8 cellular contexts compared by ENCODE assay signal in genomic region chr1:26378088-26378878, GRCh38. TPM values are rescaled to one million over a fixed set of nuclear protein-coding genes. Genes with fewer than 3 reads are reported as not detected.
DNase-seq lines count a peak whose midpoint lies in the region; ATAC-seq, FAIRE-seq and TF ChIP-seq lines count a peak whose summit lies in the region.

No MANE protein-coding gene starts in this region.

- no peak for TF ChIP-seq CTCF in kidney (IDR thresholded peaks at IDR 0.05; ENCODE audit: borderline replicate concordance, extremely low read depth, insufficient read depth)

- H3K4me1 ChIP-seq in kidney (ENCODE audit: control insufficient read depth in 1 of 2, insufficient read depth in 1 of 2, low read depth in 1 of 2, low read length in 2 of 2): no peaks in the 10 kb centered on the region

- H3K9ac ChIP-seq in kidney (ENCODE audit: low read length in 2 of 2): no peak overlapping the region

- no peaks in the 10 kb centered on the region for H3K36me3 ChIP-seq in kidney (ENCODE audit: control insufficient read depth in 1 of 2, insufficient read depth in 2 of 2, low read length in 2 of 2)

- no peak overlapping the region for H3K27ac ChIP-seq in kidney (ENCODE audit: low read depth in 2 of 2, low read length in 2 of 2)

- ATAC-seq in HG02885 (IDR thresholded peaks at IDR 0.05; ENCODE audit: poor library complexity, unreplicated experiment) (peak; percentile 82), GM21515 (IDR thresholded peaks at IDR 0.05; ENCODE audit: unreplicated experiment) (no peak)

- DNase-seq in GM03348 (ENCODE audit: low spot score) (peak; percentile 91), SIG-M5 (lab: John Stamatoyannopoulos, UW) (peak; percentile 62), kidney (peak; percentile 66), NCI-H187 (lab: John Stamatoyannopoulos, UW) (no peak)
- peak; percentile 81 for DNase-seq in activated gamma-delta T cell treated with anti-CD3 and anti-CD28 coated beads, Interleukin-2, amount 50 U/mL, for 16 hours (ENCODE audit: low read depth)
- peak; percentile 47 to 64 for DNase-seq in stimulated activated CD8-positive, alpha-beta memory T cell treated with anti-CD3 and anti-CD28 coated beads, Interleukin-4, amount 100 ng/mL, for 1 hour (ENCODE audit: low read depth in 2 of 2, low spot score in 1 of 2)

- H3K4me3 ChIP-seq in kidney (ENCODE audit: low read length in 2 of 2): no peak overlapping the region

- no peaks in the 10 kb centered on the region for H3K9me3 ChIP-seq in kidney (ENCODE audit: control insufficient read depth in 1 of 2, low read length in 2 of 2)

- FAIRE-seq in kidney (lab: Jason Lieb, UNC): no peak

- intact Hi-C loops in kidney (cut with DNase I): no loop called here

RNA-seq across cellular contexts. Expression of gene ZNF683, which starts 5.7 kb away (rescaled TPM):
- total RNA-seq in kidney: 0.25 TPM
- not detected for polyA plus RNA-seq in kidney (ENCODE audit: insufficient read depth, low read depth, low replicate concordance)

RNA-seq across cellular contexts. Expression of gene CRYBG2, which starts 24.4 kb away (rescaled TPM):
- total RNA-seq in kidney: 2.2 TPM
- not detected for polyA plus RNA-seq in kidney (ENCODE audit: insufficient read depth, low read depth, low replicate concordance)

RNA-seq across cellular contexts. Expression of gene LIN28A, which starts 32.3 kb away (rescaled TPM):
- not detected for total RNA-seq in kidney
- polyA plus RNA-seq in kidney (ENCODE audit: insufficient read depth, low read depth, low replicate concordance): not detected

RNA-seq across cellular contexts. Expression of gene DHDDS, which starts 53.8 kb away (rescaled TPM):
- total RNA-seq in kidney: 53.4 TPM
- 41.8 TPM for polyA plus RNA-seq in kidney (ENCODE audit: insufficient read depth, low read depth, low replicate concordance)

Comparison
In these comparisons a context has a peak if more than half of its experiments do, and no peak if none do; other contexts are left out.
1. DNase-seq: peak in GM03348 (single experiment), SIG-M5 (single experiment), activated gamma-delta T cell treated with anti-CD3 and anti-CD28 coated beads, Interleukin-2, amount 50 U/mL, for 16 hours (single experiment), kidney (single experiment) and stimulated activated CD8-positive, alpha-beta memory T cell treated with anti-CD3 and anti-CD28 coated beads, Interleukin-4, amount 100 ng/mL, for 1 hour (2 of 2); none in NCI-H187 (0 of 2).